In genomic region chr17:56994009-56994792, GRCh38 we compare ENCODE assay signal across 22 cellular contexts. TPM values are rescaled to one million over a fixed set of nuclear protein-coding genes. Genes with fewer than 3 reads are reported as not detected.
A peak's percentile ranks its signal among the peaks of the same experiment; 100 is the strongest.
DNase-seq lines count a peak whose midpoint lies in the region; ATAC-seq, FAIRE-seq and TF ChIP-seq lines count a peak whose summit lies in the region.
"Had no signal": no experiment of that assay in that cellular context is flagged by ENCODE, and none has a peak within 500 bp of the region (broad histone marks: within the 10 kb centered on the region; RNA-seq: fewer than 3 reads in every experiment).

No MANE protein-coding gene starts in this region.

- ATAC-seq in A549: no peak
- ATAC-seq in lower lobe of right lung: peak; percentile 87 to 90
- no peak for ATAC-seq in activated CD8-positive, alpha-beta T cell treated with anti-CD3 and anti-CD28 coated beads for 36 hours
- ATAC-seq in HG02763 (IDR thresholded peaks at IDR 0.05; ENCODE audit: unreplicated experiment): no peak
- ATAC-seq: activated T-cell treated with anti-CD3 and anti-CD28 coated beads, Interleukin-2, amount 50 U/mL, for 4 hours; body of pancreas had no signal

- H3K4me1 ChIP-seq in A549: no peaks in the 10 kb centered on the region
- H3K4me1 ChIP-seq in lower lobe of right lung: no peaks in the 10 kb centered on the region
- H3K4me1 ChIP-seq: body of pancreas, thyroid gland had no signal

- no peaks in the 10 kb centered on the region for H3K4me1 Mint-ChIP-seq in activated CD8-positive, alpha-beta T cell treated with anti-CD3 and anti-CD28 coated beads for 36 hours (ENCODE audit: low read depth)

- H3K4me3 ChIP-seq in A549 (no peak overlapping the region), bronchial epithelial cell (ENCODE audit: low read depth, low read length) (no peak overlapping the region), lower lobe of right lung (no peak overlapping the region)
- H3K4me3 ChIP-seq: body of pancreas, thyroid gland had no signal

- no peak overlapping the region for H3K4me3 Mint-ChIP-seq in activated CD8-positive, alpha-beta T cell treated with anti-CD3 and anti-CD28 coated beads for 36 hours
- H3K4me3 Mint-ChIP-seq: activated T-cell treated with anti-CD3 and anti-CD28 coated beads, Interleukin-2, amount 50 U/mL, for 4 hours; nephron progenitor cell; T-helper 1 cell treated with Interleukin-12 subunit alpha and Interleukin-12 subunit beta and Interleukin-4 antibody, amounts not matched to agents 30 μg/mL and 1 μg/mL, for 36 hours had no signal

- intact Hi-C loops in lower lobe of right lung (cut with DNase I): no loop called here
- intact Hi-C loops in activated CD8-positive, alpha-beta T cell treated with anti-CD3 and anti-CD28 coated beads for 36 hours (cut with micrococcal nuclease): no loop called here

- H3K36me3 ChIP-seq in bronchial epithelial cell (ENCODE audit: control insufficient read depth, insufficient read depth, low read length) (peaks cover 10% of the 10 kb centered on the region), lower lobe of right lung (peaks cover 90% of the 10 kb centered on the region)

- no peak for TF ChIP-seq EP300 in A549 (IDR thresholded peaks at IDR 0.05)

- no peak for TF ChIP-seq POLR2A in A549 (IDR thresholded peaks at IDR 0.05; ENCODE audit: low read length)

- H3K27ac ChIP-seq in A549: no peak overlapping the region
- peak overlapping the region; percentile 32 for H3K27ac ChIP-seq in lower lobe of right lung
- H3K27ac ChIP-seq: body of pancreas, HL-60, thyroid gland had no signal

- H3K9me3 ChIP-seq in A549 (no peaks in the 10 kb centered on the region), lower lobe of right lung (no peaks in the 10 kb centered on the region)
- H3K9me3 ChIP-seq: body of pancreas, thyroid gland had no signal

- TF ChIP-seq CTCF in A549 (IDR thresholded peaks at IDR 0.05) (no peak), bronchial epithelial cell (IDR thresholded peaks at IDR 0.05; ENCODE audit: insufficient read depth, low read length, severe bottlenecking) (no peak), lower lobe of right lung (IDR thresholded peaks at IDR 0.05) (no peak)
- no peak for TF ChIP-seq CTCF in activated CD8-positive, alpha-beta T cell treated with anti-CD3 and anti-CD28 coated beads for 36 hours (IDR thresholded peaks at IDR 0.05)

- peak; percentile 13 for FAIRE-seq in A549 (lab: Jason Lieb, UNC)
- no peak for FAIRE-seq in bronchial epithelial cell (lab: Jason Lieb, UNC)
- FAIRE-seq: H1, kidney had no signal

- CTCF ChIA-PET in A549 (lab: Yijun Ruan, JAX): interaction anchor here (0.7 to 2.9 kb wide), 4 partner anchors 10 to 16 kb away, joined by 3 to 11 read pairs (median 7); no protein-coding TSS in a partner anchor
- CTCF ChIA-PET in activated CD8-positive, alpha-beta T cell treated with anti-CD3 and anti-CD28 coated beads for 36 hours (lab: Charles Lee): no interaction called here

- DNase-seq in A549 (ENCODE audit: low read depth in 1 of 2, low spot score in 1 of 2): no peak
- peak; percentile 23 for DNase-seq in HCEC 1CT
- peak; percentile 77 for DNase-seq in bronchial epithelial cell (ENCODE audit: low read depth)
- no peak for DNase-seq in lower lobe of right lung
- no peak for DNase-seq in inferior parietal cortex (ENCODE audit: extremely low spot score)
- no peak for DNase-seq in activated CD8-positive, alpha-beta T cell treated with anti-CD3 and anti-CD28 coated beads for 36 hours
- DNase-seq in NCI-H748 treated with DMSO at 0.1 percent for 48 hours (lab: John Stamatoyannopoulos, UW): no peak
- DNase-seq: activated CD4-positive, alpha-beta T cell treated with anti-CD3 and anti-CD28 coated beads, Interleukin-2, amount 50 U/mL, for 48 hours; activated naive CD4-positive, alpha-beta T cell treated with anti-CD3 and anti-CD28 coated beads, Interleukin-2, amount 50 U/mL, for 16 hours; activated T-cell treated with anti-CD3 and anti-CD28 coated beads, Interleukin-2, amount 50 U/mL, for 4 hours; body of pancreas; EL; kidney; NCI-H2081; NCI-H526; nephron progenitor cell; stimulated activated naive CD4-positive, alpha-beta T cell; thyroid gland had no signal

- H3K36me3 Mint-ChIP-seq in activated CD8-positive, alpha-beta T cell treated with anti-CD3 and anti-CD28 coated beads for 36 hours (ENCODE audit: low read depth): peaks cover 9% of the 10 kb centered on the region

- POLR2A ChIA-PET in A549 (lab: Yijun Ruan, JAX): no interaction called here
- POLR2A ChIA-PET in activated CD8-positive, alpha-beta T cell treated with anti-CD3 and anti-CD28 coated beads for 36 hours (lab: Charles Lee): interaction anchor here (0.6 kb wide), 1 partner anchor 22 kb away, joined by 3 read pairs; no protein-coding TSS in a partner anchor

- H3K27ac Mint-ChIP-seq in activated CD8-positive, alpha-beta T cell treated with anti-CD3 and anti-CD28 coated beads for 36 hours: no peak overlapping the region
- H3K27ac Mint-ChIP-seq: nephron progenitor cell; T-helper 1 cell treated with Interleukin-12 subunit alpha and Interleukin-12 subunit beta and Interleukin-4 antibody, amounts not matched to agents 30 μg/mL and 1 μg/mL, for 36 hours had no signal

- WGBS in A549 (ENCODE audit: missing lambda C conversion rate): 88% methylated on average over 4 of the region's 4 CpGs

- no peaks in the 10 kb centered on the region for H3K27me3 ChIP-seq in bronchial epithelial cell (ENCODE audit: control insufficient read depth, insufficient read depth, low read length)
- H3K27me3 ChIP-seq in lower lobe of right lung (ENCODE audit: low read depth): no peaks in the 10 kb centered on the region
- H3K27me3 ChIP-seq: body of pancreas, thyroid gland had no signal

- H3K9me3 Mint-ChIP-seq in activated CD8-positive, alpha-beta T cell treated with anti-CD3 and anti-CD28 coated beads for 36 hours: no peaks in the 10 kb centered on the region
- H3K9me3 Mint-ChIP-seq: activated T-cell treated with anti-CD3 and anti-CD28 coated beads, Interleukin-2, amount 50 U/mL, for 4 hours; nephron progenitor cell; T-helper 1 cell treated with Interleukin-12 subunit alpha and Interleukin-12 subunit beta and Interleukin-4 antibody, amounts not matched to agents 30 μg/mL and 1 μg/mL, for 36 hours had no signal

- H3K27me3 Mint-ChIP-seq in activated CD8-positive, alpha-beta T cell treated with anti-CD3 and anti-CD28 coated beads for 36 hours: no peaks in the 10 kb centered on the region

- H3K4me2 ChIP-seq in A549: no peak overlapping the region

- no peak for TF ChIP-seq RAD21 in A549 (conservative IDR thresholded peaks at IDR 0.05 in 1 of 2, IDR thresholded peaks at IDR 0.05 in 1 of 2)

TF ChIP-seq in A549, 52 proteins besides CTCF, POLR2A, EP300 and RAD21 (continues in another document):
- TF ChIP-seq RARB (CRISPR knock-in tag; IDR thresholded peaks at IDR 0.05): no peak
- no peak for TF ChIP-seq HOXB5 (CRISPR knock-in tag; IDR thresholded peaks at IDR 0.05)
- TF ChIP-seq HMGXB4 (CRISPR knock-in tag; IDR thresholded peaks at IDR 0.05; ENCODE audit: borderline replicate concordance): no peak
- TF ChIP-seq ELK1 (IDR thresholded peaks at IDR 0.05; ENCODE audit: low read depth, low read length): no peak
- no peak for TF ChIP-seq ZNF302 (CRISPR knock-in tag; IDR thresholded peaks at IDR 0.05)
- no peak for TF ChIP-seq FOSL2 (IDR thresholded peaks at IDR 0.05)
- no peak for TF ChIP-seq FOSL2 (CRISPR knock-in tag; IDR thresholded peaks at IDR 0.05)
- TF ChIP-seq BHLHE40 (IDR thresholded peaks at IDR 0.05; ENCODE audit: low read depth, low read length): no peak
- no peak for TF ChIP-seq ZSCAN20 (CRISPR knock-in tag; IDR thresholded peaks at IDR 0.05)
- TF ChIP-seq RNF2 (IDR thresholded peaks at IDR 0.05; ENCODE audit: borderline replicate concordance, low read depth): no peak
- TF ChIP-seq MAZ (IDR thresholded peaks at IDR 0.05; ENCODE audit: borderline replicate concordance, low read depth, low read length): no peak

RNA-seq across cellular contexts. Expression of gene SCPEP1, which starts 16.3 kb away (rescaled TPM):
- polyA plus RNA-seq in A549 (2011; rRNA removed) (42.9 and 45.0 TPM in 2 replicates), A549 (2017; fragmentation: RNase III; extraction: RNeasy Plus Mini Kit Qiagen cat#74134 plus additional on column Dnase treatment) (37.5 to 47.6 TPM (median 44.5 TPM) in 3 replicates)
- 25.0 and 28.2 TPM in 2 replicates for polyA plus RNA-seq in A549 (2012; cell fraction: cytosol; rRNA removed)
- 48.4 and 51.3 TPM in 2 replicates for polyA plus RNA-seq in A549 (2012; cell fraction: nucleus; rRNA removed)
- polyA minus RNA-seq in A549 (2011; rRNA and poly(A)+ RNA removed): 7.3 and 7.4 TPM in 2 replicates
- total RNA-seq in bronchial epithelial cell (99.0 and 137 TPM in 2 replicates), lower lobe of right lung (210 TPM)
- total RNA-seq in activated CD8-positive, alpha-beta T cell treated with anti-CD3 and anti-CD28 coated beads for 36 hours: 10 to 100 TPM; 16.0 to 17.8 TPM

RNA-seq across cellular contexts. Expression of gene COIL, which starts 33.4 kb away (rescaled TPM):
- polyA plus RNA-seq in A549 (2011; rRNA removed): 13.5 and 16.9 TPM in 2 replicates
- 4.5 and 4.6 TPM in 2 replicates for polyA plus RNA-seq in A549 (2012; cell fraction: cytosol; rRNA removed)
- 3.7 and 5.9 TPM in 2 replicates for polyA plus RNA-seq in A549 (2012; cell fraction: nucleus; rRNA removed)
- polyA plus RNA-seq in A549 (2017; fragmentation: RNase III; extraction: RNeasy Plus Mini Kit Qiagen cat#74134 plus additional on column Dnase treatment): 19.9 to 20.7 TPM (median 20.3 TPM) in 3 replicates
- polyA minus RNA-seq in A549 (2011; rRNA and poly(A)+ RNA removed): 6.9 and 7.2 TPM in 2 replicates
- 15.3 and 16.3 TPM in 2 replicates for total RNA-seq in bronchial epithelial cell
- 12.4 TPM for total RNA-seq in lower lobe of right lung
- total RNA-seq in activated CD8-positive, alpha-beta T cell treated with anti-CD3 and anti-CD28 coated beads for 36 hours: 10 to 100 TPM; 19.5 to 20.8 TPM

Comparison
In these comparisons a context has a peak if more than half of its experiments do, and no peak if none do; other contexts are left out.
1. ATAC-seq: peak in lower lobe of right lung (2 of 2); none in A549 (0 of 2), activated CD8-positive, alpha-beta T cell treated with anti-CD3 and anti-CD28 coated beads for 36 hours (single experiment) and HG02763 (single experiment).
2. DNase-seq: peak in HCEC 1CT (single experiment) and bronchial epithelial cell (single experiment); none in A549 (0 of 2), lower lobe of right lung (single experiment), inferior parietal cortex (single experiment), activated CD8-positive, alpha-beta T cell treated with anti-CD3 and anti-CD28 coated beads for 36 hours (single experiment) and NCI-H748 treated with DMSO at 0.1 percent for 48 hours (single experiment).